ENCODE assay signal across 12 cellular contexts in genomic region chr12:116257213-116257612, GRCh38. TPM values are rescaled to one million over a fixed set of nuclear protein-coding genes. Genes with fewer than 3 reads are reported as not detected.
DNase-seq lines count a peak whose midpoint lies in the region; ATAC-seq, FAIRE-seq and TF ChIP-seq lines count a peak whose summit lies in the region.
"Had no signal": no experiment of that assay in that cellular context is flagged by ENCODE, and none has a peak within 500 bp of the region (broad histone marks: within the 10 kb centered on the region; RNA-seq: fewer than 3 reads in every experiment).

No MANE protein-coding gene starts in this region.

- no peak for TF ChIP-seq POLR2A in GM12892 (IDR thresholded peaks at IDR 0.05; ENCODE audit: low read depth, low read length)

- peak; percentile 5 for FAIRE-seq in GM12892 (lab: Jason Lieb, UNC)

- no peaks in the 10 kb centered on the region for H3K9me3 ChIP-seq in cardiac muscle cell (ENCODE audit: low read depth)
- H3K9me3 ChIP-seq: thoracic aorta had no signal

- TF ChIP-seq CTCF in cardiac muscle cell (IDR thresholded peaks at IDR 0.05; ENCODE audit: low read depth, low read length) = no peak

- H3K9ac ChIP-seq in rectal smooth muscle tissue (ENCODE audit: low read length) = no peak overlapping the region

- H3K27ac ChIP-seq in cardiac muscle cell (peak overlapping the region; percentile 77), rectal smooth muscle tissue (ENCODE audit: low read depth, low read length) (peak overlapping the region; percentile 30)
- H3K27ac ChIP-seq: thoracic aorta had no signal

- ATAC-seq in HG03521 (IDR thresholded peaks at IDR 0.05; ENCODE audit: unreplicated experiment) = no peak
- no peak for ATAC-seq in HG02759 (IDR thresholded peaks at IDR 0.05; ENCODE audit: unreplicated experiment)

- no peaks in the 10 kb centered on the region for H3K36me3 ChIP-seq in cardiac muscle cell
- H3K36me3 ChIP-seq in rectal smooth muscle tissue (ENCODE audit: control insufficient read depth, insufficient read depth, low read length) = no peaks in the 10 kb centered on the region
- H3K36me3 ChIP-seq: thoracic aorta had no signal

- in situ Hi-C loops in SK-MEL-5 (cut with HindIII; ENCODE audit: low pct_unique_long_range_greater_than_20kb, low sequenced_read_pairs) = no loop called here

- no peak for DNase-seq in GM12892 (ENCODE audit: insufficient read length)
- DNase-seq in SK-MEL-5 (ENCODE audit: low read depth, low spot score) = peak; percentile 70
- peak; percentile 46 to 54 for DNase-seq in cardiac muscle cell (ENCODE audit: low read depth in 1 of 2, low spot score in 1 of 2)
- no peak for DNase-seq in NCI-H1436 (lab: John Stamatoyannopoulos, UW)
- DNase-seq in anterior cingulate cortex (lab: John Stamatoyannopoulos, UW) = no peak
- DNase-seq: activated CD4-positive, alpha-beta T cell treated with anti-CD3 and anti-CD28 coated beads, Interleukin-2, amount 10 ng/mL, durations not matched to agents 24 days and 14 days; NK-92 treated with Interleukin-12 subunit alpha and Interleukin-12 subunit beta, amount 100 ng/mL, for 24 hours had no signal

- H3K4me3 ChIP-seq in cardiac muscle cell (no peak overlapping the region), rectal smooth muscle tissue (ENCODE audit: low read length) (no peak overlapping the region)
- H3K4me3 ChIP-seq: skin epidermis, thoracic aorta had no signal

- H3K4me1 ChIP-seq in cardiac muscle cell (ENCODE audit: low read depth) (peaks cover 18% of the 10 kb centered on the region), rectal smooth muscle tissue (ENCODE audit: control insufficient read depth, insufficient read depth, low read length) (peaks cover 16% of the 10 kb centered on the region)

- H3K27me3 ChIP-seq in cardiac muscle cell (no peaks in the 10 kb centered on the region), rectal smooth muscle tissue (ENCODE audit: control insufficient read depth, insufficient read depth, low read length) (no peaks in the 10 kb centered on the region)

RNA-seq across cellular contexts. Expression of gene MED13L, which starts 20.3 kb away (rescaled TPM):
- polyA plus RNA-seq in GM12892 (2012; ENCODE audit: missing spikeins) = 26.8 TPM
- 41.3 and 58.4 TPM in 2 replicates for total RNA-seq in SK-MEL-5 (2014; rRNA removed; shearing (Covaris generic))
- 25.3 and 35.5 TPM in 2 replicates for polyA plus RNA-seq in SK-MEL-5 (2015; cell fraction: cytosol; rRNA removed)
- polyA plus RNA-seq in SK-MEL-5 (2015; cell fraction: nucleus; rRNA removed) = 69.8 and 72.9 TPM in 2 replicates
- total RNA-seq in cardiac muscle cell = 49.5 and 94.3 TPM in 2 replicates
- 31.3 and 39.2 TPM in 2 replicates for polyA plus RNA-seq in cardiac muscle cell

Comparison
In these comparisons a context has a peak if more than half of its experiments do, and no peak if none do; other contexts are left out.
1. DNase-seq: peak in SK-MEL-5 (single experiment) and cardiac muscle cell (2 of 2); none in GM12892 (single experiment), NCI-H1436 (single experiment) and anterior cingulate cortex (0 of 58).